ENCODE assay signal across 10 cellular contexts in the genomic region with DNA sequence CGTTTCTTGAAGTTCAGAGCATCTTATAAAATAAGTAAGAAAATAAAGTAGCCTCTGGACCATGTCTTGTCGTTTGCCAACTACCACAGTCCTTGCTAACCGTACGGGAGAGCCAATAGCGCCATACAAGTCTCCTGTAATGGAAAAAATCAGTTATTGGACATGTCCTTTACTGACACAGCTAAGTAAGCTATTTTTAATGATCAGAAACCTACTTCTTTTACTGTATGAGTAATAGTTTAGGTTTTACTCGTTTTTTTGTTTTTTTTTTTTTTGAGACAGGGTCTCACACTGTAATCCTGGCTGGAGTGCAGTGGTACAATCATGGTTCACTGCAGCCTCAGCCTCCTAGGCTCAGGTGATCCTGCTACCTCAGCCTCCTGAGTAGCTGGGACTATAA. TPM values are rescaled to one million over a fixed set of nuclear protein-coding genes. Genes with fewer than 3 reads are reported as not detected.
DNase-seq lines count a peak whose midpoint lies in the region; ATAC-seq, FAIRE-seq and TF ChIP-seq lines count a peak whose summit lies in the region.
"Had no signal": no experiment of that assay in that cellular context is flagged by ENCODE, and none has a peak within 500 bp of the region (broad histone marks: within the 10 kb centered on the region; RNA-seq: fewer than 3 reads in every experiment).

No MANE protein-coding gene starts in this region.

- H3K4me2 ChIP-seq in astrocyte (ENCODE audit: low read length): no peak overlapping the region

- H2AFZ ChIP-seq in astrocyte (ENCODE audit: low read depth, low read length): no peak overlapping the region

- FAIRE-seq in astrocyte (lab: Jason Lieb, UNC): no peak

- H3K79me2 ChIP-seq in astrocyte (ENCODE audit: insufficient read depth, low read length): no peaks in the 10 kb centered on the region

- H3K9ac ChIP-seq in astrocyte (ENCODE audit: low read length): no peak overlapping the region

- peak; percentile 15 for DNase-seq in astrocyte (ENCODE audit: low read depth)
- no peak for DNase-seq in progenitor cell of endocrine pancreas (ENCODE audit: low spot score, unreplicated experiment)
- DNase-seq in DMS 273 (lab: John Stamatoyannopoulos, UW; ENCODE audit: unreplicated experiment): no peak
- DNase-seq in C1 segment of cervical spinal cord (lab: John Stamatoyannopoulos, UW): no peak
- DNase-seq in NCI-H774 (lab: John Stamatoyannopoulos, UW): no peak
- DNase-seq: activated naive CD4-positive, alpha-beta T cell treated with anti-CD3 and anti-CD28 coated beads, Interleukin-2, amount 50 U/mL, for 16 hours had no signal

- H3K4me1 Mint-ChIP-seq in astrocyte (ENCODE audit: low read depth, unreplicated experiment) (peaks cover 2% of the 10 kb centered on the region), progenitor cell of endocrine pancreas (ENCODE audit: low read depth) (peaks cover 13% of the 10 kb centered on the region)

- peaks cover 5% of the 10 kb centered on the region for H3K4me1 ChIP-seq in astrocyte (ENCODE audit: insufficient read depth, low read length)

- H4K20me1 ChIP-seq in astrocyte (ENCODE audit: insufficient read depth, low read length): no peaks in the 10 kb centered on the region

- H3K9me3 Mint-ChIP-seq in astrocyte (ENCODE audit: unreplicated experiment) (no peaks in the 10 kb centered on the region), progenitor cell of endocrine pancreas (ENCODE audit: low read depth) (no peaks in the 10 kb centered on the region)
- H3K9me3 Mint-ChIP-seq: natural killer cell treated with Interleukin-12 subunit alpha and Interleukin-12 subunit beta and Interleukin-15 and Interleukin-18, amount 100 ng/mL, for 72 hours had no signal

- peak; percentile 30 for ATAC-seq in GM18499 (IDR thresholded peaks at IDR 0.05; ENCODE audit: insufficient read depth, unreplicated experiment)
- ATAC-seq in HG02610 (IDR thresholded peaks at IDR 0.05; ENCODE audit: unreplicated experiment): peak; percentile 41
- no peak for ATAC-seq in HG03280 (IDR thresholded peaks at IDR 0.05; ENCODE audit: unreplicated experiment)

- no peaks in the 10 kb centered on the region for H3K9me3 ChIP-seq in astrocyte (ENCODE audit: insufficient read depth, low read depth, low read length)

- H3K4me3 Mint-ChIP-seq in astrocyte (ENCODE audit: unreplicated experiment): no peak overlapping the region
- no peak overlapping the region for H3K4me3 Mint-ChIP-seq in progenitor cell of endocrine pancreas (ENCODE audit: low read depth)
- H3K4me3 Mint-ChIP-seq: natural killer cell treated with Interleukin-12 subunit alpha and Interleukin-12 subunit beta and Interleukin-15 and Interleukin-18, amount 100 ng/mL, for 72 hours had no signal

- peak overlapping the region; percentile 57 for H3K27ac ChIP-seq in astrocyte (ENCODE audit: low read depth, low read length)

- no peak overlapping the region for H3K4me3 ChIP-seq in astrocyte (ENCODE audit: insufficient read depth, low read depth, low read length)

- H3K27ac Mint-ChIP-seq in astrocyte (ENCODE audit: unreplicated experiment): no peak overlapping the region
- peak overlapping the region; percentile 81 for H3K27ac Mint-ChIP-seq in progenitor cell of endocrine pancreas

- peaks cover 44% of the 10 kb centered on the region for H3K36me3 ChIP-seq in astrocyte (ENCODE audit: insufficient read depth, low read length)

- no peaks in the 10 kb centered on the region for H3K27me3 Mint-ChIP-seq in astrocyte (ENCODE audit: low read depth, unreplicated experiment)
- no peaks in the 10 kb centered on the region for H3K27me3 Mint-ChIP-seq in progenitor cell of endocrine pancreas
- H3K27me3 Mint-ChIP-seq: natural killer cell treated with Interleukin-12 subunit alpha and Interleukin-12 subunit beta and Interleukin-15 and Interleukin-18, amount 100 ng/mL, for 72 hours had no signal

- H3K36me3 Mint-ChIP-seq in astrocyte (ENCODE audit: low read depth, unreplicated experiment) (peaks cover 23% of the 10 kb centered on the region), progenitor cell of endocrine pancreas (ENCODE audit: insufficient read depth) (peaks cover 36% of the 10 kb centered on the region)

- H3K27me3 ChIP-seq in astrocyte (ENCODE audit: insufficient read depth, low read length): no peaks in the 10 kb centered on the region

- no peak for TF ChIP-seq CTCF in astrocyte (IDR thresholded peaks at IDR 0.05; ENCODE audit: insufficient read depth, low read depth, low read length)
- TF ChIP-seq CTCF in progenitor cell of endocrine pancreas (IDR thresholded peaks at IDR 0.05; ENCODE audit: unreplicated experiment): no peak

RNA-seq across cellular contexts. Expression of gene RAPGEF6, which starts 37.8 kb away (rescaled TPM):
- total RNA-seq in astrocyte (14.1 and 14.9 TPM in 2 replicates), progenitor cell of endocrine pancreas (28.4 and 29.1 TPM in 2 replicates)
